ENCODE assay signal across 1 cellular context in the genomic region with DNA sequence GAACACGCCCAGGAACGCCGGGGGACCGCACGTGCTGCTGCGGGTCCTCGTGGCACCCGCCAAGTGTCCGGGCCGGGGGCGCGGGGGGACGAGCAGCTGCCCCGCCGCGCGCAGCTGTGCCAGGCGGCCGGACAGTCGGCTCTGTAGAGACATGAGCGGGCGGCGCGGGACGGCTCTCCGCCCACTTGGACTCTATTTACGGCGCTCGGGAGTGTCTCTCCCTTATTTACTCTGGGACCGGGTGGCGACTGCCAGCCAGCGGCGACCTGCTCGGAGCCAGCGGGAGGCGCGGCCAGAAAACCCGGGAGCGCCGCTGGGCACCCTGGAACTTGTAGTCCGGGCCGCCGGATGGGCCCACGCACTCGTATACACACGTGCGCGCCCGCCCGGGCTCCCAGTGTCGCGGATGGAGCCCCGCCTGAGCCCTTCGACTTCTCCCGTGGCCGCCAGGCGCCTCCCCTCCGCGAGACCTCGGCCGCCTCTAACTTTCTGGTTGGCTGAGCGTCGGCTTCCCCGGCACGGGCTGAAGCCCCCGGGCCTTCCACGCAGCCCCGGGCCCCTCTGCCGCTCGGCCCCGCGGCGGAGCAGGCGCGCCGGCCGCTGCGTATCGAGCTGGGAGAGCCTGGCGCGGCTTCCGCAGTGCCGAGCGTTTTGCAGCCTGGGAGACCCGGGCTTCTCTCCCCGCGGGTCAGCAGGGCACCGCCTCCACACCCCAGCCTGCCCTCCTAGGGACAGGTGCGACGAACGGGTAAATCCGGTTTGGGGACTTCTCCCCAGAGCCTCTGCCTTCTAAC.
TF ChIP-seq lines count a peak whose summit lies in the region.

A gene with protein sequence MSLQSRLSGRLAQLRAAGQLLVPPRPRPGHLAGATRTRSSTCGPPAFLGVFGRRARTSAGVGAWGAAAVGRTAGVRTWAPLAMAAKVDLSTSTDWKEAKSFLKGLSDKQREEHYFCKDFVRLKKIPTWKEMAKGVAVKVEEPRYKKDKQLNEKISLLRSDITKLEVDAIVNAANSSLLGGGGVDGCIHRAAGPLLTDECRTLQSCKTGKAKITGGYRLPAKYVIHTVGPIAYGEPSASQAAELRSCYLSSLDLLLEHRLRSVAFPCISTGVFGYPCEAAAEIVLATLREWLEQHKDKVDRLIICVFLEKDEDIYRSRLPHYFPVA (minus strand): TSS at position 272 of the 794 bp plus-strand sequence. CDS start 119 bp downstream, at position 153.

TF ChIP-seq in K562, 482 proteins besides CTCF, POLR2A, EP300 and RAD21 (continued from another document and continues in another):
- TF ChIP-seq, protein P1, sequence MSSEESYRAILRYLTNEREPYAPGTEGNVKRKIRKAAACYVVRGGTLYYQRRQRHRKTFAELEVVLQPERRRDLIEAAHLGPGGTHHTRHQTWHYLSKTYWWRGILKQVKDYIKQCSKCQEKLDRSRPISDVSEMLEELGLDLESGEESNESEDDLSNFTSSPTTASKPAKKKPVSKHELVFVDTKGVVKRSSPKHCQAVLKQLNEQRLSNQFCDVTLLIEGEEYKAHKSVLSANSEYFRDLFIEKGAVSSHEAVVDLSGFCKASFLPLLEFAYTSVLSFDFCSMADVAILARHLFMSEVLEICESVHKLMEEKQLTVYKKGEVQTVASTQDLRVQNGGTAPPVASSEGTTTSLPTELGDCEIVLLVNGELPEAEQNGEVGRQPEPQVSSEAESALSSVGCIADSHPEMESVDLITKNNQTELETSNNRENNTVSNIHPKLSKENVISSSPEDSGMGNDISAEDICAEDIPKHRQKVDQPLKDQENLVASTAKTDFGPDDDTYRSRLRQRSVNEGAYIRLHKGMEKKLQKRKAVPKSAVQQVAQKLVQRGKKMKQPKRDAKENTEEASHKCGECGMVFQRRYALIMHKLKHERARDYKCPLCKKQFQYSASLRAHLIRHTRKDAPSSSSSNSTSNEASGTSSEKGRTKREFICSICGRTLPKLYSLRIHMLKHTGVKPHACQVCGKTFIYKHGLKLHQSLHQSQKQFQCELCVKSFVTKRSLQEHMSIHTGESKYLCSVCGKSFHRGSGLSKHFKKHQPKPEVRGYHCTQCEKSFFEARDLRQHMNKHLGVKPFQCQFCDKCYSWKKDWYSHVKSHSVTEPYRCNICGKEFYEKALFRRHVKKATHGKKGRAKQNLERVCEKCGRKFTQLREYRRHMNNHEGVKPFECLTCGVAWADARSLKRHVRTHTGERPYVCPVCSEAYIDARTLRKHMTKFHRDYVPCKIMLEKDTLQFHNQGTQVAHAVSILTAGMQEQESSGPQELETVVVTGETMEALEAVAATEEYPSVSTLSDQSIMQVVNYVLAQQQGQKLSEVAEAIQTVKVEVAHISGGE (CRISPR knock-in tag; IDR thresholded peaks at IDR 0.05), result peak in 1 of 3 experiments; percentile 54; a peak in 2 of 6 replicates
- 0 out of 2 replicates have a peak, but pooled peaks have one; percentile 76 for TF ChIP-seq SRSF1 (IDR thresholded peaks at IDR 0.05; ENCODE audit: low read depth, low read length)
- peak; percentile 71; the same call in 1 of the 2 replicates for TF ChIP-seq SNIP1 (IDR thresholded peaks at IDR 0.05; ENCODE audit: low read depth)
- TF ChIP-seq MXI1 (IDR thresholded peaks at IDR 0.05; ENCODE audit: low read depth, low read length), result peak; percentile 60
- peak; percentile 67 to 81; a peak in 1 of 4 replicates for TF ChIP-seq SIN3A (IDR thresholded peaks at IDR 0.05; ENCODE audit: borderline replicate concordance in 2 of 2, control insufficient read depth in 1 of 2, low read depth in 2 of 2, low read length in 2 of 2)
- TF ChIP-seq, protein P2, sequence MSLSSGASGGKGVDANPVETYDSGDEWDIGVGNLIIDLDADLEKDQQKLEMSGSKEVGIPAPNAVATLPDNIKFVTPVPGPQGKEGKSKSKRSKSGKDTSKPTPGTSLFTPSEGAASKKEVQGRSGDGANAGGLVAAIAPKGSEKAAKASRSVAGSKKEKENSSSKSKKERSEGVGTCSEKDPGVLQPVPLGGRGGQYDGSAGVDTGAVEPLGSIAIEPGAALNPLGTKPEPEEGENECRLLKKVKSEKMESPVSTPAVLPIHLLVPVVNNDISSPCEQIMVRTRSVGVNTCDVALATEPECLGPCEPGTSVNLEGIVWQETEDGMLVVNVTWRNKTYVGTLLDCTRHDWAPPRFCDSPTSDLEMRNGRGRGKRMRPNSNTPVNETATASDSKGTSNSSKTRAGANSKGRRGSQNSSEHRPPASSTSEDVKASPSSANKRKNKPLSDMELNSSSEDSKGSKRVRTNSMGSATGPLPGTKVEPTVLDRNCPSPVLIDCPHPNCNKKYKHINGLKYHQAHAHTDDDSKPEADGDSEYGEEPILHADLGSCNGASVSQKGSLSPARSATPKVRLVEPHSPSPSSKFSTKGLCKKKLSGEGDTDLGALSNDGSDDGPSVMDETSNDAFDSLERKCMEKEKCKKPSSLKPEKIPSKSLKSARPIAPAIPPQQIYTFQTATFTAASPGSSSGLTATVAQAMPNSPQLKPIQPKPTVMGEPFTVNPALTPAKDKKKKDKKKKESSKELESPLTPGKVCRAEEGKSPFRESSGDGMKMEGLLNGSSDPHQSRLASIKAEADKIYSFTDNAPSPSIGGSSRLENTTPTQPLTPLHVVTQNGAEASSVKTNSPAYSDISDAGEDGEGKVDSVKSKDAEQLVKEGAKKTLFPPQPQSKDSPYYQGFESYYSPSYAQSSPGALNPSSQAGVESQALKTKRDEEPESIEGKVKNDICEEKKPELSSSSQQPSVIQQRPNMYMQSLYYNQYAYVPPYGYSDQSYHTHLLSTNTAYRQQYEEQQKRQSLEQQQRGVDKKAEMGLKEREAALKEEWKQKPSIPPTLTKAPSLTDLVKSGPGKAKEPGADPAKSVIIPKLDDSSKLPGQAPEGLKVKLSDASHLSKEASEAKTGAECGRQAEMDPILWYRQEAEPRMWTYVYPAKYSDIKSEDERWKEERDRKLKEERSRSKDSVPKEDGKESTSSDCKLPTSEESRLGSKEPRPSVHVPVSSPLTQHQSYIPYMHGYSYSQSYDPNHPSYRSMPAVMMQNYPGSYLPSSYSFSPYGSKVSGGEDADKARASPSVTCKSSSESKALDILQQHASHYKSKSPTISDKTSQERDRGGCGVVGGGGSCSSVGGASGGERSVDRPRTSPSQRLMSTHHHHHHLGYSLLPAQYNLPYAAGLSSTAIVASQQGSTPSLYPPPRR (CRISPR knock-in tag; IDR thresholded peaks at IDR 0.05; ENCODE audit: borderline replicate concordance), result peak; percentile 70; the same call in 1 of the 2 replicates
- TF ChIP-seq PHB (CRISPR knock-in tag; IDR thresholded peaks at IDR 0.05), result no peak
- no peak for TF ChIP-seq SNRNP70 (optimal IDR thresholded peaks at IDR 0.05; ENCODE audit: low read depth, low read length)
- TF ChIP-seq FOXK2 (conservative IDR thresholded peaks at IDR 0.05 in 1 of 2, IDR thresholded peaks at IDR 0.05 in 1 of 2; ENCODE audit: low read depth in 2 of 2), result peak; percentile 84 to 86
- TF ChIP-seq FOXJ2 (tag; IDR thresholded peaks at IDR 0.05), result peak; percentile 61; the same call in 1 of the 2 replicates
- TF ChIP-seq, protein P3, sequence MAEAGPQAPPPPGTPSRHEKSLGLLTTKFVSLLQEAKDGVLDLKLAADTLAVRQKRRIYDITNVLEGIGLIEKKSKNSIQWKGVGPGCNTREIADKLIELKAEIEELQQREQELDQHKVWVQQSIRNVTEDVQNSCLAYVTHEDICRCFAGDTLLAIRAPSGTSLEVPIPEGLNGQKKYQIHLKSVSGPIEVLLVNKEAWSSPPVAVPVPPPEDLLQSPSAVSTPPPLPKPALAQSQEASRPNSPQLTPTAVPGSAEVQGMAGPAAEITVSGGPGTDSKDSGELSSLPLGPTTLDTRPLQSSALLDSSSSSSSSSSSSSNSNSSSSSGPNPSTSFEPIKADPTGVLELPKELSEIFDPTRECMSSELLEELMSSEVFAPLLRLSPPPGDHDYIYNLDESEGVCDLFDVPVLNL (CRISPR knock-in tag; IDR thresholded peaks at IDR 0.05; ENCODE audit: low read depth), result no peak
- peak; percentile 53; the same call in 1 of the 2 replicates for TF ChIP-seq ZSCAN29 (IDR thresholded peaks at IDR 0.05)
- 0 out of 2 replicates have a peak, but pooled peaks have one; percentile 46 for TF ChIP-seq FOXP1 (CRISPR knock-in tag; IDR thresholded peaks at IDR 0.05)
- TF ChIP-seq, protein P4, sequence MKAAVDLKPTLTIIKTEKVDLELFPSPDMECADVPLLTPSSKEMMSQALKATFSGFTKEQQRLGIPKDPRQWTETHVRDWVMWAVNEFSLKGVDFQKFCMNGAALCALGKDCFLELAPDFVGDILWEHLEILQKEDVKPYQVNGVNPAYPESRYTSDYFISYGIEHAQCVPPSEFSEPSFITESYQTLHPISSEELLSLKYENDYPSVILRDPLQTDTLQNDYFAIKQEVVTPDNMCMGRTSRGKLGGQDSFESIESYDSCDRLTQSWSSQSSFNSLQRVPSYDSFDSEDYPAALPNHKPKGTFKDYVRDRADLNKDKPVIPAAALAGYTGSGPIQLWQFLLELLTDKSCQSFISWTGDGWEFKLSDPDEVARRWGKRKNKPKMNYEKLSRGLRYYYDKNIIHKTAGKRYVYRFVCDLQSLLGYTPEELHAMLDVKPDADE (conservative IDR thresholded peaks at IDR 0.05; ENCODE audit: control insufficient read depth, low read depth, low read length), result peak; percentile 93
- TF ChIP-seq MTA3 (IDR thresholded peaks at IDR 0.05; ENCODE audit: borderline replicate concordance), result peak; percentile 81
- TF ChIP-seq ZNF699 (CRISPR knock-in tag; IDR thresholded peaks at IDR 0.05; ENCODE audit: insufficient replicate concordance), result no peak
- peak; percentile 44; the same call in 1 of the 2 replicates for TF ChIP-seq FOSL1 (tag; conservative IDR thresholded peaks at IDR 0.05)
- peak; percentile 63; the same call in 1 of the 2 replicates for TF ChIP-seq HNRNPL (IDR thresholded peaks at IDR 0.05; ENCODE audit: low read depth, low read length)
- peak; percentile 37 for TF ChIP-seq POLR2B (IDR thresholded peaks at IDR 0.05; ENCODE audit: low read depth, partially characterized antibody)
- TF ChIP-seq, protein P5, sequence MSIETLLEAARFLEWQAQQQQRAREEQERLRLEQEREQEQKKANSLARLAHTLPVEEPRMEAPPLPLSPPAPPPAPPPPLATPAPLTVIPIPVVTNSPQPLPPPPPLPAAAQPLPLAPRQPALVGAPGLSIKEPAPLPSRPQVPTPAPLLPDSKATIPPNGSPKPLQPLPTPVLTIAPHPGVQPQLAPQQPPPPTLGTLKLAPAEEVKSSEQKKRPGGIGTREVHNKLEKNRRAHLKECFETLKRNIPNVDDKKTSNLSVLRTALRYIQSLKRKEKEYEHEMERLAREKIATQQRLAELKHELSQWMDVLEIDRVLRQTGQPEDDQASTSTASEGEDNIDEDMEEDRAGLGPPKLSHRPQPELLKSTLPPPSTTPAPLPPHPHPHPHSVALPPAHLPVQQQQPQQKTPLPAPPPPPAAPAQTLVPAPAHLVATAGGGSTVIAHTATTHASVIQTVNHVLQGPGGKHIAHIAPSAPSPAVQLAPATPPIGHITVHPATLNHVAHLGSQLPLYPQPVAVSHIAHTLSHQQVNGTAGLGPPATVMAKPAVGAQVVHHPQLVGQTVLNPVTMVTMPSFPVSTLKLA (conservative IDR thresholded peaks at IDR 0.05), result peak; percentile 95 to 97
- TF ChIP-seq ZNF232 (CRISPR knock-in tag; IDR thresholded peaks at IDR 0.05), result peak; percentile 82; the same call in 1 of the 2 replicates
- peak; percentile 62 to 77; a peak in 3 of 4 replicates for TF ChIP-seq NONO (IDR thresholded peaks at IDR 0.05; ENCODE audit: low read depth in 2 of 2, low read length in 1 of 2)
- peak; percentile 66 for TF ChIP-seq RBBP5 (IDR thresholded peaks at IDR 0.05; ENCODE audit: borderline replicate concordance, insufficient read depth, low read length, poor library complexity, severe bottlenecking)
- TF ChIP-seq SAP30 (IDR thresholded peaks at IDR 0.05; ENCODE audit: borderline replicate concordance, insufficient read depth, low read depth, low read length, poor library complexity, severe bottlenecking), result peak; percentile 83
- TF ChIP-seq GABPB1 (CRISPR knock-in tag; IDR thresholded peaks at IDR 0.05), result peak; percentile 84
- TF ChIP-seq POLR2G (IDR thresholded peaks at IDR 0.05; ENCODE audit: low read depth, low read length), result peak; percentile 94
- TF ChIP-seq TAF1 (IDR thresholded peaks at IDR 0.05; ENCODE audit: control insufficient read depth, extremely low read depth, insufficient read depth, low read length, severe bottlenecking), result peak; percentile 82
- TF ChIP-seq ZNF143 (CRISPR knock-in tag; IDR thresholded peaks at IDR 0.05), result peak; percentile 86
- TF ChIP-seq SIX5 (IDR thresholded peaks at IDR 0.05; ENCODE audit: borderline replicate concordance in 1 of 2, insufficient read depth in 1 of 2, low read depth in 1 of 2, low read length in 2 of 2), result peak; percentile 62 to 68; a peak in 3 of 4 replicates
- peak; percentile 96 for TF ChIP-seq CXXC5 (CRISPR knock-in tag; IDR thresholded peaks at IDR 0.05)
- peak; percentile 90 for TF ChIP-seq HCFC1 (IDR thresholded peaks at IDR 0.05; ENCODE audit: low read depth, low read length)
- peak; percentile 29 for TF ChIP-seq DACH1 (IDR thresholded peaks at IDR 0.05; ENCODE audit: partially characterized antibody)
- TF ChIP-seq, protein P6, sequence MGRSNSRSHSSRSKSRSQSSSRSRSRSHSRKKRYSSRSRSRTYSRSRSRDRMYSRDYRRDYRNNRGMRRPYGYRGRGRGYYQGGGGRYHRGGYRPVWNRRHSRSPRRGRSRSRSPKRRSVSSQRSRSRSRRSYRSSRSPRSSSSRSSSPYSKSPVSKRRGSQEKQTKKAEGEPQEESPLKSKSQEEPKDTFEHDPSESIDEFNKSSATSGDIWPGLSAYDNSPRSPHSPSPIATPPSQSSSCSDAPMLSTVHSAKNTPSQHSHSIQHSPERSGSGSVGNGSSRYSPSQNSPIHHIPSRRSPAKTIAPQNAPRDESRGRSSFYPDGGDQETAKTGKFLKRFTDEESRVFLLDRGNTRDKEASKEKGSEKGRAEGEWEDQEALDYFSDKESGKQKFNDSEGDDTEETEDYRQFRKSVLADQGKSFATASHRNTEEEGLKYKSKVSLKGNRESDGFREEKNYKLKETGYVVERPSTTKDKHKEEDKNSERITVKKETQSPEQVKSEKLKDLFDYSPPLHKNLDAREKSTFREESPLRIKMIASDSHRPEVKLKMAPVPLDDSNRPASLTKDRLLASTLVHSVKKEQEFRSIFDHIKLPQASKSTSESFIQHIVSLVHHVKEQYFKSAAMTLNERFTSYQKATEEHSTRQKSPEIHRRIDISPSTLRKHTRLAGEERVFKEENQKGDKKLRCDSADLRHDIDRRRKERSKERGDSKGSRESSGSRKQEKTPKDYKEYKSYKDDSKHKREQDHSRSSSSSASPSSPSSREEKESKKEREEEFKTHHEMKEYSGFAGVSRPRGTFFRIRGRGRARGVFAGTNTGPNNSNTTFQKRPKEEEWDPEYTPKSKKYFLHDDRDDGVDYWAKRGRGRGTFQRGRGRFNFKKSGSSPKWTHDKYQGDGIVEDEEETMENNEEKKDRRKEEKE (IDR thresholded peaks at IDR 0.05; ENCODE audit: borderline replicate concordance in 1 of 2, control insufficient read depth in 1 of 2, low read depth in 2 of 2, low read length in 1 of 2), result peak in 1 of 2 experiments; percentile 70; a peak in 1 of 4 replicates
- peak; percentile 73 for TF ChIP-seq ATF7 (IDR thresholded peaks at IDR 0.05)
- TF ChIP-seq, protein P7, sequence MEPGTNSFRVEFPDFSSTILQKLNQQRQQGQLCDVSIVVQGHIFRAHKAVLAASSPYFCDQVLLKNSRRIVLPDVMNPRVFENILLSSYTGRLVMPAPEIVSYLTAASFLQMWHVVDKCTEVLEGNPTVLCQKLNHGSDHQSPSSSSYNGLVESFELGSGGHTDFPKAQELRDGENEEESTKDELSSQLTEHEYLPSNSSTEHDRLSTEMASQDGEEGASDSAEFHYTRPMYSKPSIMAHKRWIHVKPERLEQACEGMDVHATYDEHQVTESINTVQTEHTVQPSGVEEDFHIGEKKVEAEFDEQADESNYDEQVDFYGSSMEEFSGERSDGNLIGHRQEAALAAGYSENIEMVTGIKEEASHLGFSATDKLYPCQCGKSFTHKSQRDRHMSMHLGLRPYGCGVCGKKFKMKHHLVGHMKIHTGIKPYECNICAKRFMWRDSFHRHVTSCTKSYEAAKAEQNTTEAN (CRISPR knock-in tag; IDR thresholded peaks at IDR 0.05), result 0 out of 2 replicates have a peak, but pooled peaks have one; percentile 80
- TF ChIP-seq ZBTB17 (CRISPR knock-in tag; IDR thresholded peaks at IDR 0.05), result peak; percentile 39; the same call in 1 of the 2 replicates
